ENCODE assay signal across 11 cellular contexts in genomic region chr7:73742338-73742752, GRCh38. TPM values are rescaled to one million over a fixed set of nuclear protein-coding genes. Genes with fewer than 3 reads are reported as not detected.
DNase-seq lines count a peak whose midpoint lies in the region; ATAC-seq, FAIRE-seq and TF ChIP-seq lines count a peak whose summit lies in the region.
"Had no signal": no experiment of that assay in that cellular context is flagged by ENCODE, and none has a peak within 500 bp of the region (broad histone marks: within the 10 kb centered on the region; RNA-seq: fewer than 3 reads in every experiment).

No MANE protein-coding gene starts in this region.

- DNase-seq in DMS53 (lab: John Stamatoyannopoulos, UW) (peak; percentile 95), NCI-H2029 treated with DMSO at 0.1 percent for 48 hours (lab: John Stamatoyannopoulos, UW) (peak; percentile 78), H1 (ENCODE audit: low read depth in 1 of 2, low spot score in 2 of 2) (peak in 1 of 2 experiments; percentile 74), HuH-7.5 (ENCODE audit: low spot score) (no peak)
- no peak for DNase-seq in effector memory CD8-positive, alpha-beta T cell
- DNase-seq: CD4-positive, CD25-positive, alpha-beta regulatory T cell; T-helper 1 cell had no signal

- H3K27me3 ChIP-seq in H1 (replicated peaks in 1 of 4; ENCODE audit: control insufficient read depth in 3 of 4, extremely low read depth in 1 of 4, insufficient read depth in 3 of 4, low read length in 3 of 4) (peaks cover 0 to 2% (median 0%) of the 10 kb centered on the region in 4 experiments; a peak in 2 of 7 replicates), muscle layer of duodenum (ENCODE audit: low read depth, low read length) (no peaks in the 10 kb centered on the region)

- no peak overlapping the region for H3K14ac ChIP-seq in H1 (ENCODE audit: insufficient read length)

- peak overlapping the region; percentile 83 for H2BK20ac ChIP-seq in H1 (ENCODE audit: low read length)

- TF ChIP-seq POLR2A in H1 (IDR thresholded peaks at IDR 0.05; ENCODE audit: control extremely low read depth in 1 of 2, low read depth in 2 of 2, low read length in 2 of 2) = no peak; a peak in 1 of 3 replicates

- WGBS in H1 (ENCODE audit: extremely low coverage in 1 of 2, insufficient coverage in 1 of 2, insufficient read length in 1 of 2, insufficient replicate concordance in 2 of 2, low coverage in 1 of 2, low lambda C conversion rate in 2 of 2, missing lambda C conversion rate in 1 of 2), 2 experiments = 38% methylated on average over 7 of the region's 7 CpGs; no CpG with 5 or more reads in 1 of the 2 experiments

- H2BK120ac ChIP-seq in H1 (replicated peaks; ENCODE audit: low read depth, low read length) = peak overlapping the region; percentile 75

- POLR2A ChIA-PET in H1 (lab: Charles Lee; ENCODE audit: partially characterized antibody) = interaction anchor here (0.9 to 9.6 kb wide), 17 partner anchors 9 to 220 kb away, joined by 3 to 82 read pairs (median 6); partner anchors contain the start of genes BAZ1B, CLDN3, CLDN4 and METTL27

- no peaks in the 10 kb centered on the region for H3K27me3 Mint-ChIP-seq in effector memory CD8-positive, alpha-beta T cell

- H4K8ac ChIP-seq in H1 (ENCODE audit: extremely low read depth, insufficient read depth, low read length) = peak overlapping the region; percentile 99; the same call in 1 of the 2 replicates

- no peak overlapping the region for H3K23ac ChIP-seq in H1 (ENCODE audit: insufficient read length)

- peak overlapping the region in 3 of 4 experiments; percentile 19 to 52 (median 42); a peak in 6 of 8 replicates for H3K4me3 ChIP-seq in H1 (ENCODE audit: extremely low read depth in 1 of 4, insufficient read depth in 2 of 4, low read depth in 3 of 4, low read length in 4 of 4)
- H3K4me3 ChIP-seq in muscle layer of duodenum (ENCODE audit: low read depth in 1 of 2, low read length in 2 of 2) = no peak overlapping the region

- H3K18ac ChIP-seq in H1 (ENCODE audit: extremely low read depth, low read length) = peak overlapping the region; percentile 99

- peak overlapping the region; percentile 92 for H2BK5ac ChIP-seq in H1 (ENCODE audit: low read depth, low read length)

- H3K36me3 Mint-ChIP-seq in effector memory CD8-positive, alpha-beta T cell (ENCODE audit: insufficient read depth) = peaks cover 16% of the 10 kb centered on the region
- H3K36me3 Mint-ChIP-seq: CD4-positive, CD25-positive, alpha-beta regulatory T cell had no signal

- H3K9ac ChIP-seq in H1 (replicated peaks in 1 of 4; ENCODE audit: extremely low read depth in 1 of 4, low read depth in 3 of 4, low read length in 3 of 4) = peak overlapping the region; percentile 40 to 94 (median 90)

- peak in 2 of 3 experiments; percentile 12 to 26; a peak in 2 of 4 replicates for TF ChIP-seq CTCF in H1 (IDR thresholded peaks at IDR 0.05; ENCODE audit: control extremely low read depth in 1 of 3, insufficient read depth in 1 of 3, low read depth in 1 of 3, low read length in 3 of 3)

- peaks cover 10 to 14% of the 10 kb centered on the region in 2 donors for H3K4me1 Mint-ChIP-seq in effector memory CD8-positive, alpha-beta T cell (ENCODE audit: low read depth in 2 of 2)

- H3K9me3 Mint-ChIP-seq in effector memory CD8-positive, alpha-beta T cell = no peaks in the 10 kb centered on the region
- H3K9me3 Mint-ChIP-seq: CD4-positive, CD25-positive, alpha-beta regulatory T cell had no signal

- H3K4me1 ChIP-seq in H1 (replicated peaks in 1 of 4; ENCODE audit: control insufficient read depth in 3 of 4, insufficient read depth in 4 of 4, low read length in 3 of 4) = peaks cover 3 to 37% (median 25%) of the 10 kb centered on the region in 4 experiments
- H3K4me1 ChIP-seq in muscle layer of duodenum (ENCODE audit: control insufficient read depth in 1 of 2, insufficient read depth in 2 of 2, low read length in 2 of 2) = peaks cover 4 to 22% of the 10 kb centered on the region in 2 donors

- no peak overlapping the region for H3K4ac ChIP-seq in H1 (replicated peaks; ENCODE audit: insufficient read length, low read depth, low read length)

- H4K20me1 ChIP-seq in H1 (replicated peaks in 1 of 2; ENCODE audit: control insufficient read depth in 1 of 2, insufficient read depth in 2 of 2, low read length in 2 of 2) = peaks cover 5 to 7% of the 10 kb centered on the region in 2 experiments

- H3K23me2 ChIP-seq in H1 (ENCODE audit: low read depth, low read length) = peaks cover 18% of the 10 kb centered on the region

- H3K4me2 ChIP-seq in H1 (ENCODE audit: insufficient read depth in 1 of 2, low read depth in 2 of 2, low read length in 2 of 2) = peak overlapping the region; percentile 66 to 83

- peak overlapping the region; percentile 100 for H2BK12ac ChIP-seq in H1 (ENCODE audit: low read depth, low read length)

- peaks cover 0 to 5% of the 10 kb centered on the region in 2 experiments; a peak in 1 of 4 replicates for H3K79me2 ChIP-seq in H1 (ENCODE audit: control insufficient read depth in 1 of 2, insufficient read depth in 2 of 2, low read length in 2 of 2)

- H3K36me3 ChIP-seq in H1 (ENCODE audit: control insufficient read depth in 2 of 4, insufficient read depth in 4 of 4, low read length in 3 of 4) (peaks cover 0 to 2% (median under 1%) of the 10 kb centered on the region in 4 experiments; a peak in 2 of 8 replicates), muscle layer of duodenum (ENCODE audit: control insufficient read depth in 1 of 2, insufficient read depth in 2 of 2, low read length in 2 of 2) (peaks cover 0 to 3% of the 10 kb centered on the region in 2 donors)

- peak; percentile 45 to 97 for TF ChIP-seq EP300 in H1 (IDR thresholded peaks at IDR 0.05; ENCODE audit: borderline replicate concordance in 1 of 2, low read depth in 2 of 2, low read length in 2 of 2)

- H3K27ac Mint-ChIP-seq in effector memory CD8-positive, alpha-beta T cell = no peak overlapping the region
- H3K27ac Mint-ChIP-seq: CD4-positive, CD25-positive, alpha-beta regulatory T cell had no signal

- no peak overlapping the region for H3K4me3 Mint-ChIP-seq in effector memory CD8-positive, alpha-beta T cell
- H3K4me3 Mint-ChIP-seq: CD4-positive, CD25-positive, alpha-beta regulatory T cell had no signal

- TF ChIP-seq RAD21 in H1 (IDR thresholded peaks at IDR 0.05 in 1 of 2, conservative IDR thresholded peaks at IDR 0.05 in 1 of 2; ENCODE audit: low read depth in 2 of 2, low read length in 2 of 2) = peak in 1 of 2 experiments; percentile 45; a peak in 2 of 4 replicates

- H3K9me3 ChIP-seq in H1 (ENCODE audit: insufficient read depth in 2 of 2, low read depth in 1 of 2, low read length in 1 of 2) (no peaks in the 10 kb centered on the region), muscle layer of duodenum (ENCODE audit: control insufficient read depth in 1 of 2, low read length in 2 of 2) (no peaks in the 10 kb centered on the region)

- H3K79me1 ChIP-seq in H1 (ENCODE audit: low read depth, low read length) = 0 out of 2 replicates have a peak, but pooled peaks cover 2% of the 10 kb centered on the region

- H3K27ac ChIP-seq in H1 (ENCODE audit: low read depth, low read length) (peak overlapping the region; percentile 97), muscle layer of duodenum (ENCODE audit: low read length) (peak overlapping the region; percentile 79)

- no peak overlapping the region for H2AFZ ChIP-seq in H1 (ENCODE audit: low read length)

- peak overlapping the region; percentile 100 for H2AK5ac ChIP-seq in H1 (ENCODE audit: low read depth, low read length)

- H4K5ac ChIP-seq in H1 (ENCODE audit: insufficient read length, low read depth, low read length) = peak overlapping the region; percentile 79

- no peak for ATAC-seq in effector memory CD8-positive, alpha-beta T cell (replicated peaks)
- ATAC-seq in HG02642 (IDR thresholded peaks at IDR 0.05; ENCODE audit: poor library complexity, unreplicated experiment) = no peak
- ATAC-seq in GM19351 (IDR thresholded peaks at IDR 0.05; ENCODE audit: unreplicated experiment) = no peak

- H3K56ac ChIP-seq in H1 (replicated peaks; ENCODE audit: insufficient read length, low read depth, low read length) = peak overlapping the region; percentile 36

- CTCF ChIA-PET in H1 (lab: Charles Lee; ENCODE audit: partially characterized antibody) = interaction anchor here (1.0 to 2.2 kb wide), 4 partner anchors 17 to 113 kb away, joined by 3 to 13 read pairs (median 6); no protein-coding TSS in a partner anchor

- peak overlapping the region; percentile 93 for H4K91ac ChIP-seq in H1 (replicated peaks; ENCODE audit: insufficient read length, low read length)

- no peak for FAIRE-seq in H1 (lab: Jason Lieb, UNC)

- no peak overlapping the region for H2BK15ac ChIP-seq in H1 (ENCODE audit: low read length)

RNA-seq across cellular contexts. Expression of gene ABHD11, which starts 3.7 kb away (rescaled TPM):
- total RNA-seq in H1 (2021; fragmentation: NEBNext Ultra II Directional; extraction: Animal tissue kit (Norgen Biotek cat#: 25700)) = 19.8 and 19.9 TPM in 2 replicates
- polyA plus RNA-seq in H1 (2011; rRNA removed) = 42.2 and 50.5 TPM in 2 replicates
- polyA plus RNA-seq in H1 (2011; cell fraction: cytosol; rRNA removed) = 36.5 TPM
- 37.8 TPM for polyA plus RNA-seq in H1 (2011; cell fraction: nucleus; rRNA removed)
- polyA plus RNA-seq in H1 (2012, experiment 1 of 2) = 14.5 to 27.1 TPM (median 22.3 TPM) in 4 replicates
- 19.7 TPM for polyA plus RNA-seq in H1 (2012, experiment 2 of 2)
- polyA plus RNA-seq in H1 (2013, experiment 1 of 2) = 9.7 TPM
- 8.4 TPM for polyA plus RNA-seq in H1 (2013, experiment 2 of 2)
- polyA minus RNA-seq in H1 (2011; rRNA and poly(A)+ RNA removed) = 11.2 and 21.4 TPM in 2 replicates
- polyA minus RNA-seq in H1 (2011; cell fraction: cytosol; rRNA and poly(A)+ RNA removed) = 14.8 TPM
- 45.5 TPM for polyA minus RNA-seq in H1 (2011; cell fraction: nucleus; rRNA and poly(A)+ RNA removed)

RNA-seq across cellular contexts. Expression of gene STX1A, which starts 22.9 kb away (rescaled TPM):
- 9.9 and 13.5 TPM in 2 replicates for total RNA-seq in H1 (2021; fragmentation: NEBNext Ultra II Directional; extraction: Animal tissue kit (Norgen Biotek cat#: 25700))
- 17.5 and 25.9 TPM in 2 replicates for polyA plus RNA-seq in H1 (2011; rRNA removed)
- polyA plus RNA-seq in H1 (2011; cell fraction: cytosol; rRNA removed) = 17.2 TPM
- polyA plus RNA-seq in H1 (2011; cell fraction: nucleus; rRNA removed) = 116 TPM
- 14.9 to 20.1 TPM (median 18.4 TPM) in 4 replicates for polyA plus RNA-seq in H1 (2012, experiment 1 of 2)
- polyA plus RNA-seq in H1 (2012, experiment 2 of 2) = 9.2 TPM
- 11.4 TPM for polyA plus RNA-seq in H1 (2013, experiment 1 of 2)
- polyA plus RNA-seq in H1 (2013, experiment 2 of 2) = 12.0 TPM
- 8.2 and 9.8 TPM in 2 replicates for polyA minus RNA-seq in H1 (2011; rRNA and poly(A)+ RNA removed)
- polyA minus RNA-seq in H1 (2011; cell fraction: cytosol; rRNA and poly(A)+ RNA removed) = 10.2 TPM
- 14.3 TPM for polyA minus RNA-seq in H1 (2011; cell fraction: nucleus; rRNA and poly(A)+ RNA removed)

RNA-seq across cellular contexts. Expression of gene CLDN3, which starts 27.7 kb away (rescaled TPM):
- 19.1 and 20.8 TPM in 2 replicates for total RNA-seq in H1 (2021; fragmentation: NEBNext Ultra II Directional; extraction: Animal tissue kit (Norgen Biotek cat#: 25700))
- polyA plus RNA-seq in H1 (2011; rRNA removed) = 65.2 and 91.2 TPM in 2 replicates
- 58.8 TPM for polyA plus RNA-seq in H1 (2011; cell fraction: cytosol; rRNA removed)
- 34.8 TPM for polyA plus RNA-seq in H1 (2011; cell fraction: nucleus; rRNA removed)
- 9.8 to 35.8 TPM (median 30.8 TPM) in 4 replicates for polyA plus RNA-seq in H1 (2012, experiment 1 of 2)
- 21.8 TPM for polyA plus RNA-seq in H1 (2012, experiment 2 of 2)
- polyA plus RNA-seq in H1 (2013, experiment 1 of 2) = 21.4 TPM
- 23.6 TPM for polyA plus RNA-seq in H1 (2013, experiment 2 of 2)
- 9.0 and 10.2 TPM in 2 replicates for polyA minus RNA-seq in H1 (2011; rRNA and poly(A)+ RNA removed)
- polyA minus RNA-seq in H1 (2011; cell fraction: cytosol; rRNA and poly(A)+ RNA removed) = 22.8 TPM
- polyA minus RNA-seq in H1 (2011; cell fraction: nucleus; rRNA and poly(A)+ RNA removed) = 20.8 TPM
- total RNA-seq: CD4-positive, CD25-positive, alpha-beta regulatory T cell; subcutaneous adipose tissue had no signal
- polyA plus RNA-seq: CD4-positive, CD25-positive, alpha-beta regulatory T cell had no signal

RNA-seq across cellular contexts. Expression of gene BUD23, which starts 58.9 kb away (rescaled TPM):
- 72.2 and 78.4 TPM in 2 replicates for total RNA-seq in H1 (2021; fragmentation: NEBNext Ultra II Directional; extraction: Animal tissue kit (Norgen Biotek cat#: 25700))
- 72.3 and 76.5 TPM in 2 replicates for polyA plus RNA-seq in H1 (2011; rRNA removed)
- polyA plus RNA-seq in H1 (2011; cell fraction: cytosol; rRNA removed) = 102 TPM
- polyA plus RNA-seq in H1 (2011; cell fraction: nucleus; rRNA removed) = 59.5 TPM
- polyA plus RNA-seq in H1 (2012, experiment 1 of 2) = 82.5 to 105 TPM (median 96.1 TPM) in 4 replicates
- 78.5 TPM for polyA plus RNA-seq in H1 (2012, experiment 2 of 2)
- 147 TPM for polyA plus RNA-seq in H1 (2013, experiment 1 of 2)
- 170 TPM for polyA plus RNA-seq in H1 (2013, experiment 2 of 2)
- polyA minus RNA-seq in H1 (2011; rRNA and poly(A)+ RNA removed) = 31.4 and 38.7 TPM in 2 replicates
- polyA minus RNA-seq in H1 (2011; cell fraction: cytosol; rRNA and poly(A)+ RNA removed) = 22.4 TPM
- polyA minus RNA-seq in H1 (2011; cell fraction: nucleus; rRNA and poly(A)+ RNA removed) = 19.5 TPM

RNA-seq across cellular contexts. Expression of gene DNAJC30, which starts 59.1 kb away (rescaled TPM):
- total RNA-seq in H1 (2021; fragmentation: NEBNext Ultra II Directional; extraction: Animal tissue kit (Norgen Biotek cat#: 25700)) = 6.0 and 6.1 TPM in 2 replicates
- 6.3 and 10.0 TPM in 2 replicates for polyA plus RNA-seq in H1 (2011; rRNA removed)
- 5.9 TPM for polyA plus RNA-seq in H1 (2011; cell fraction: cytosol; rRNA removed)
- 6.7 TPM for polyA plus RNA-seq in H1 (2011; cell fraction: nucleus; rRNA removed)
- polyA plus RNA-seq in H1 (2012, experiment 1 of 2) = 3.7 to 5.1 TPM (median 4.4 TPM) in 4 replicates
- 5.4 TPM for polyA plus RNA-seq in H1 (2012, experiment 2 of 2)
- 5.8 TPM for polyA plus RNA-seq in H1 (2013, experiment 1 of 2)
- polyA plus RNA-seq in H1 (2013, experiment 2 of 2) = 5.2 TPM
- polyA minus RNA-seq in H1 (2011; rRNA and poly(A)+ RNA removed) = 3.4 and 4.4 TPM in 2 replicates
- polyA minus RNA-seq in H1 (2011; cell fraction: cytosol; rRNA and poly(A)+ RNA removed) = 3.7 TPM
- polyA minus RNA-seq in H1 (2011; cell fraction: nucleus; rRNA and poly(A)+ RNA removed) = 10.2 TPM

Comparison
In these comparisons a context has a peak if more than half of its experiments do, and no peak if none do; other contexts are left out.
1. DNase-seq: peak in DMS53 (single experiment) and NCI-H2029 treated with DMSO at 0.1 percent for 48 hours (single experiment); none in HuH-7.5 (single experiment) and effector memory CD8-positive, alpha-beta T cell (0 of 3).
2. H3K4me3 ChIP-seq: peak in H1 (3 of 4); none in muscle layer of duodenum (0 of 2).